8 cellular contexts compared by ENCODE assay signal in genomic region chr22:17158568-17159503, GRCh38. TPM values are rescaled to one million over a fixed set of nuclear protein-coding genes. Genes with fewer than 3 reads are reported as not detected.
DNase-seq lines count a peak whose midpoint lies in the region; ATAC-seq and TF ChIP-seq lines count a peak whose summit lies in the region.

TSS of gene HDHD5 (minus strand) at chr22:17159277. CDS start at chr22:17159251, 26 bp downstream.

- peak within 1 kb of the TSS; percentile 86 to 97 (median 92) for H3K27ac ChIP-seq in heart right ventricle

- no peaks in the 10 kb centered on the region for H3K27me3 ChIP-seq in heart right ventricle

- H3K27ac Mint-ChIP-seq in T-cell: peak within 1 kb of the TSS; percentile 59 to 66
- peak within 1 kb of the TSS; percentile 91 for H3K27ac Mint-ChIP-seq in type B pancreatic cell

- H3K9me3 ChIP-seq in heart right ventricle: no peaks in the 10 kb centered on the region

- H3K4me3 ChIP-seq in GM12865 (ENCODE audit: low read depth, low read length) (peak within 1 kb of the TSS; percentile 83), heart right ventricle (peak within 1 kb of the TSS; percentile 58 to 87 (median 74))

- TF ChIP-seq CTCF in GM12865 (IDR thresholded peaks at IDR 0.05; ENCODE audit: insufficient read depth, low read depth, low read length, missing control alignments): no peak
- TF ChIP-seq CTCF in heart right ventricle (IDR thresholded peaks at IDR 0.05): peak in 2 of 9 donors; percentile 7 to 17
- TF ChIP-seq CTCF in type B pancreatic cell (conservative IDR thresholded peaks at IDR 0.05): no peak

- WGBS in heart right ventricle, 2 donors: 0% methylated on average over 94 to 114 of the region's 114 CpGs

- ATAC-seq in HG02763 (IDR thresholded peaks at IDR 0.05; ENCODE audit: unreplicated experiment) (peak; percentile 77), T-cell (replicated peaks in 1 of 4) (peak; percentile 92 to 96 (median 94)), heart right ventricle (peak; percentile 90 to 96 (median 93))

- POLR2A ChIA-PET in T-cell (lab: Charles Lee): no interaction called here

- H3K4me1 Mint-ChIP-seq in T-cell: peaks cover 34 to 40% (median 35%) of the 10 kb centered on the region in 3 donors
- H3K4me1 Mint-ChIP-seq in type B pancreatic cell (ENCODE audit: unreplicated experiment): peaks cover 12% of the 10 kb centered on the region

- intact Hi-C loops in heart right ventricle (cut with DNase I) (loop anchor here in 5 of 10 donors (1.0 to 10.0 kb wide), 5 partner anchors 12 to 74 kb away; partner anchors contain the start of genes TMEM121B (in 4 of the 5) and IL17RA (in 2 of the 5)), posterior vena cava (cut with DNase I) (no loop called here)

- peak within 1 kb of the TSS; percentile 80 to 83 (median 82) for H3K4me3 Mint-ChIP-seq in T-cell
- H3K4me3 Mint-ChIP-seq in type B pancreatic cell: peak within 1 kb of the TSS; percentile 96

- peaks cover 6 to 51% (median 30%) of the 10 kb centered on the region in 9 donors for H3K4me1 ChIP-seq in heart right ventricle

- H3K27me3 Mint-ChIP-seq in T-cell (no peaks in the 10 kb centered on the region), type B pancreatic cell (no peaks in the 10 kb centered on the region)

- no peaks in the 10 kb centered on the region for H3K9me3 Mint-ChIP-seq in T-cell
- no peaks in the 10 kb centered on the region for H3K9me3 Mint-ChIP-seq in type B pancreatic cell

- H3K36me3 Mint-ChIP-seq in T-cell: peaks cover 3% of the 10 kb centered on the region
- H3K36me3 Mint-ChIP-seq in type B pancreatic cell: peaks cover 11% of the 10 kb centered on the region

- CTCF ChIA-PET in T-cell (lab: Charles Lee): interaction anchor here in 1 of 2 donors (0.7 kb wide), 1 partner anchor 627 kb away, joined by 10 read pairs; no protein-coding TSS in a partner anchor

- DNase-seq in GM12865 (ENCODE audit: low read depth): peak; percentile 94
- peak; percentile 78 for DNase-seq in NCI-H1436 (lab: John Stamatoyannopoulos, UW)
- DNase-seq in T-cell: peak; percentile 76 to 90 (median 84)
- peak; percentile 81 for DNase-seq in amniotic epithelial cell (ENCODE audit: low read depth)
- peak; percentile 91 to 92 for DNase-seq in heart right ventricle
- DNase-seq in posterior vena cava (ENCODE audit: low spot score): peak; percentile 97
- DNase-seq in type B pancreatic cell (ENCODE audit: extremely low spot score, unreplicated experiment): peak; percentile 88

- no peaks in the 10 kb centered on the region for H3K36me3 ChIP-seq in heart right ventricle

RNA-seq across cellular contexts. Expression of gene HDHD5, which starts in this region (rescaled TPM):
- total RNA-seq in T-cell (10 to 100 TPM; 17.6 to 34.2 (median 30.1) TPM), heart right ventricle (10 to 100 TPM; 42.8 to 59.2 (median 50.3) TPM), posterior vena cava (10 to 100 TPM; 19.6 to 19.9 TPM), type B pancreatic cell (ENCODE audit: low replicate concordance) (25.3 and 40.1 TPM in 2 replicates)
- polyA plus RNA-seq in heart right ventricle: 10 to 100 TPM; 23.6 to 60.4 TPM

Comparison
In these comparisons a context has a peak if more than half of its experiments do, and no peak if none do; other contexts are left out.
1. Peak in every context shown above with its lines: DNase-seq, ATAC-seq, H3K4me3 ChIP-seq and H3K27ac ChIP-seq.